ENCODE assay signal across 23 cellular contexts in genomic region chr3:13254028-13254951, GRCh38.
DNase-seq lines count a peak whose midpoint lies in the region; ATAC-seq, FAIRE-seq and TF ChIP-seq lines count a peak whose summit lies in the region.
"Had no signal": no experiment of that assay in that cellular context is flagged by ENCODE, and none has a peak within 500 bp of the region (broad histone marks: within the 10 kb centered on the region; RNA-seq: fewer than 3 reads in every experiment).

No MANE protein-coding gene starts in this region.

- H3K4me2 ChIP-seq in IMR-90 (ENCODE audit: low read depth, low read length) (no peak overlapping the region), H1 (ENCODE audit: insufficient read depth in 1 of 2, low read depth in 2 of 2, low read length in 2 of 2) (no peak overlapping the region), neural progenitor cell (no peak overlapping the region)

- no peak for TF ChIP-seq EP300 in H1 (IDR thresholded peaks at IDR 0.05; ENCODE audit: borderline replicate concordance in 1 of 2, low read depth in 2 of 2, low read length in 2 of 2)

- BruUV-seq in IMR-90 (replicated peaks; lab: Mats Ljungman, UMichigan) = no TSS peak

- no peak overlapping the region for H4K8ac ChIP-seq in IMR-90 (ENCODE audit: low read depth in 2 of 2, low read length in 2 of 2)
- H4K8ac ChIP-seq in H1 (ENCODE audit: extremely low read depth, insufficient read depth, low read length) = no peak overlapping the region; the same call in 1 of the 2 replicates

- H3K23ac ChIP-seq in IMR-90 (ENCODE audit: low read depth, low read length) (no peak overlapping the region), H1 (ENCODE audit: insufficient read length) (no peak overlapping the region)

- H3K4me1 Mint-ChIP-seq in neural progenitor cell = peaks cover 49% of the 10 kb centered on the region
- H3K4me1 Mint-ChIP-seq: CD4-positive, alpha-beta memory T cell had no signal

- no peaks in the 10 kb centered on the region for H3K79me1 ChIP-seq in IMR-90 (ENCODE audit: low read depth in 1 of 2, low read length in 2 of 2)
- peaks cover 2% of the 10 kb centered on the region; the same call in 1 of the 2 replicates for H3K79me1 ChIP-seq in H1 (ENCODE audit: low read depth, low read length)

- peak overlapping the region; percentile 57 for H3K4me3 Mint-ChIP-seq in neural progenitor cell
- H3K4me3 Mint-ChIP-seq: CD4-positive, alpha-beta memory T cell had no signal

- no peaks in the 10 kb centered on the region for H3K36me3 Mint-ChIP-seq in neural progenitor cell
- H3K36me3 Mint-ChIP-seq: CD4-positive, alpha-beta memory T cell had no signal

- H4K91ac ChIP-seq in IMR-90 (ENCODE audit: insufficient read depth, low read depth, low read length) (no peak overlapping the region), H1 (replicated peaks; ENCODE audit: insufficient read length, low read length) (no peak overlapping the region)

- H2BK5ac ChIP-seq in IMR-90 (ENCODE audit: low read depth, low read length, poor library complexity, severe bottlenecking) (no peak overlapping the region), H1 (ENCODE audit: low read depth, low read length) (no peak overlapping the region)

- no peak overlapping the region for H3K18ac ChIP-seq in IMR-90 (ENCODE audit: low read depth, low read length)
- H3K18ac ChIP-seq in H1 (ENCODE audit: extremely low read depth, low read length) = no peak overlapping the region

- H2AFZ ChIP-seq in IMR-90 (replicated peaks; ENCODE audit: low read length, poor library complexity) (peak overlapping the region; percentile 43), H1 (ENCODE audit: low read length) (no peak overlapping the region), neural progenitor cell (replicated peaks) (no peak overlapping the region)

- H2BK120ac ChIP-seq in IMR-90 (ENCODE audit: low read depth, low read length) (no peak overlapping the region), H1 (replicated peaks; ENCODE audit: low read depth, low read length) (no peak overlapping the region)

- no peak overlapping the region for H3K27ac Mint-ChIP-seq in neural progenitor cell
- H3K27ac Mint-ChIP-seq: CD4-positive, alpha-beta memory T cell had no signal

- no peak for TF ChIP-seq RAD21 in IMR-90 (IDR thresholded peaks at IDR 0.05; ENCODE audit: low read length)
- no peak for TF ChIP-seq RAD21 in H1 (IDR thresholded peaks at IDR 0.05 in 1 of 2, conservative IDR thresholded peaks at IDR 0.05 in 1 of 2; ENCODE audit: low read depth in 2 of 2, low read length in 2 of 2)

- H4K20me1 ChIP-seq in IMR-90 (ENCODE audit: insufficient read depth, low read length) (no peaks in the 10 kb centered on the region), H1 (replicated peaks in 1 of 2; ENCODE audit: control insufficient read depth in 1 of 2, insufficient read depth in 2 of 2, low read length in 2 of 2) (peaks cover 0 to 2% of the 10 kb centered on the region in 2 experiments), neural progenitor cell (ENCODE audit: low read depth) (no peaks in the 10 kb centered on the region)

- H3K56ac ChIP-seq in IMR-90 (ENCODE audit: extremely low read depth, insufficient read depth, low read length) (no peak overlapping the region), H1 (replicated peaks; ENCODE audit: insufficient read length, low read depth, low read length) (no peak overlapping the region)

- TF ChIP-seq CTCF in IMR-90 (conservative IDR thresholded peaks at IDR 0.05; ENCODE audit: low read depth, low read length) (no peak), H1 (IDR thresholded peaks at IDR 0.05; ENCODE audit: control extremely low read depth in 1 of 3, insufficient read depth in 1 of 3, low read depth in 1 of 3, low read length in 3 of 3) (no peak), neural progenitor cell (IDR thresholded peaks at IDR 0.05) (no peak), testis (IDR thresholded peaks at IDR 0.05) (no peak)

- H3K9ac ChIP-seq in IMR-90 (ENCODE audit: low read depth, low read length) (no peak overlapping the region), H1 (replicated peaks in 1 of 4; ENCODE audit: extremely low read depth in 1 of 4, low read depth in 3 of 4, low read length in 3 of 4) (no peak overlapping the region), neural progenitor cell (no peak overlapping the region)

- H3K14ac ChIP-seq in IMR-90 (replicated peaks; ENCODE audit: low read depth, low read length) = no peak overlapping the region
- H3K14ac ChIP-seq in H1 (ENCODE audit: insufficient read length) = no peak overlapping the region

- H3K27me3 ChIP-seq in IMR-90 (ENCODE audit: control insufficient read depth, insufficient read depth, low read length) = peaks cover 26% of the 10 kb centered on the region
- no peaks in the 10 kb centered on the region for H3K27me3 ChIP-seq in H1 (replicated peaks in 1 of 4; ENCODE audit: control insufficient read depth in 3 of 4, extremely low read depth in 1 of 4, insufficient read depth in 3 of 4, low read length in 3 of 4)
- no peaks in the 10 kb centered on the region for H3K27me3 ChIP-seq in neural progenitor cell
- H3K27me3 ChIP-seq in testis = no peaks in the 10 kb centered on the region
- H3K27me3 ChIP-seq: BE2C had no signal

- H2AK9ac ChIP-seq in IMR-90 (replicated peaks; ENCODE audit: low read depth, low read length, poor library complexity) = no peak overlapping the region

- H2BK20ac ChIP-seq in IMR-90 (ENCODE audit: low read depth, low read length) (no peak overlapping the region), H1 (ENCODE audit: low read length) (no peak overlapping the region)

- no peaks in the 10 kb centered on the region for H3K9me3 Mint-ChIP-seq in neural progenitor cell
- H3K9me3 Mint-ChIP-seq: CD4-positive, alpha-beta memory T cell had no signal

- dilution Hi-C loops in IMR-90 (cut with HindIII; ENCODE audit: low sequenced_read_pairs, unreplicated experiment) = no loop called here

- TF ChIP-seq POLR2A in IMR-90 (IDR thresholded peaks at IDR 0.05; ENCODE audit: low read depth, low read length) (no peak), H1 (IDR thresholded peaks at IDR 0.05; ENCODE audit: control extremely low read depth in 1 of 2, low read depth in 2 of 2, low read length in 2 of 2) (no peak), testis (IDR thresholded peaks at IDR 0.05) (no peak)

- H3K79me2 ChIP-seq in H1 (ENCODE audit: control insufficient read depth in 1 of 2, insufficient read depth in 2 of 2, low read length in 2 of 2) = no peaks in the 10 kb centered on the region
- H3K79me2 ChIP-seq in neural progenitor cell (ENCODE audit: low read depth) = no peaks in the 10 kb centered on the region

- H2BK12ac ChIP-seq in H1 (ENCODE audit: low read depth, low read length) = 0 out of 2 replicates have a peak overlapping the region, but pooled peaks have one; percentile 17

- no peaks in the 10 kb centered on the region for H3K9me1 ChIP-seq in IMR-90 (ENCODE audit: insufficient read depth, low read length)

- peak; percentile 5 for DNase-seq in NCI-H2107 treated with DMSO at 0.1 percent for 48 hours (lab: John Stamatoyannopoulos, UW; ENCODE audit: unreplicated experiment)
- no peak for DNase-seq in NCI-H2107 (lab: John Stamatoyannopoulos, UW)
- no peak for DNase-seq in IMR-90
- DNase-seq in H1 (ENCODE audit: low read depth in 1 of 2, low spot score in 2 of 2) = no peak
- peak; percentile 32 for DNase-seq in neural progenitor cell (ENCODE audit: low spot score)
- DNase-seq in testis = no peak
- DNase-seq in A172 (ENCODE audit: low spot score) = no peak
- DNase-seq: 8988T; BE2C; CD4-positive, alpha-beta memory T cell; DMS153; EL; KBM-7; NCI-H1105; NCI-H2171; NCI-H69; NK-92 treated with Interleukin-12 subunit alpha and Interleukin-12 subunit beta, amount 100 ng/mL, for 24 hours; SW 1271 had no signal

- in situ Hi-C loops in IMR-90 (cut with MboI; ENCODE audit: low sequenced_read_pairs) = no loop called here

- ATAC-seq in IMR-90 (ENCODE audit: low read depth) (no peak), HG03280 (IDR thresholded peaks at IDR 0.05; ENCODE audit: unreplicated experiment) (no peak)
- ATAC-seq: Right ventricle myocardium inferior had no signal

- H2AK5ac ChIP-seq in IMR-90 (ENCODE audit: low read depth, low read length) (no peak overlapping the region), H1 (ENCODE audit: low read depth, low read length) (no peak overlapping the region)

- H3K9me3 ChIP-seq in IMR-90 (ENCODE audit: control insufficient read depth, insufficient read depth, low read length) (no peaks in the 10 kb centered on the region), H1 (ENCODE audit: insufficient read depth in 2 of 2, low read depth in 1 of 2, low read length in 1 of 2) (no peaks in the 10 kb centered on the region), neural progenitor cell (ENCODE audit: low read depth) (no peaks in the 10 kb centered on the region), testis (no peaks in the 10 kb centered on the region)
- H3K9me3 ChIP-seq: BE2C had no signal

- no peak overlapping the region for H2BK15ac ChIP-seq in IMR-90 (ENCODE audit: low read depth, low read length)
- no peak overlapping the region; the same call in 1 of the 2 replicates for H2BK15ac ChIP-seq in H1 (ENCODE audit: low read length)

- H4K5ac ChIP-seq in IMR-90 (ENCODE audit: low read depth, low read length) = no peak overlapping the region
- H4K5ac ChIP-seq in H1 (ENCODE audit: insufficient read length, low read depth, low read length) = no peak overlapping the region

- 43% methylated on average over 20 of the region's 28 CpGs; no CpG with 5 or more reads in 1 of the 2 experiments for WGBS in IMR-90 (ENCODE audit: extremely low coverage in 2 of 2, insufficient read length in 1 of 2), 2 experiments
- WGBS in H1 (ENCODE audit: extremely low coverage in 1 of 2, insufficient coverage in 1 of 2, insufficient read length in 1 of 2, insufficient replicate concordance in 2 of 2, low coverage in 1 of 2, low lambda C conversion rate in 2 of 2, missing lambda C conversion rate in 1 of 2), 2 experiments = 82% methylated on average over 28 of the region's 28 CpGs; no CpG with 5 or more reads in 1 of the 2 experiments
- whole genome bisulfite sequencing in testis, 2 donors = 83 to 84% methylated on average over 28 of the region's 28 CpGs

- H3K23me2 ChIP-seq in H1 (ENCODE audit: low read depth, low read length) = no peaks in the 10 kb centered on the region

- no peak overlapping the region for H3K4ac ChIP-seq in IMR-90 (ENCODE audit: low read depth, low read length)
- H3K4ac ChIP-seq in H1 (replicated peaks; ENCODE audit: insufficient read length, low read depth, low read length) = no peak overlapping the region

- H3K36me3 ChIP-seq in IMR-90 (ENCODE audit: control insufficient read depth, insufficient read depth, low read length) (no peaks in the 10 kb centered on the region), H1 (ENCODE audit: control insufficient read depth in 2 of 4, insufficient read depth in 4 of 4, low read length in 3 of 4) (no peaks in the 10 kb centered on the region), neural progenitor cell (no peaks in the 10 kb centered on the region), testis (ENCODE audit: low read depth, missing control alignments) (no peaks in the 10 kb centered on the region)
- H3K36me3 ChIP-seq: BE2C had no signal

- H3K4me3 ChIP-seq in IMR-90 (ENCODE audit: insufficient read depth, low read depth, low read length) (no peak overlapping the region), H1 (ENCODE audit: extremely low read depth in 1 of 4, insufficient read depth in 2 of 4, low read depth in 3 of 4, low read length in 4 of 4) (no peak overlapping the region; a peak in 1 of 8 replicates), neural progenitor cell (no peak overlapping the region), testis (no peak overlapping the region)

- H3K27ac ChIP-seq in IMR-90 (ENCODE audit: insufficient read depth, low read length) (no peak overlapping the region), H1 (ENCODE audit: low read depth, low read length) (no peak overlapping the region), neural progenitor cell (no peak overlapping the region), testis (no peak overlapping the region)

- peaks cover 3% of the 10 kb centered on the region for H3K27me3 Mint-ChIP-seq in neural progenitor cell (ENCODE audit: insufficient read depth, low read depth)

- intact Hi-C loops in IMR-90 (cut with micrococcal nuclease) (no loop called here), testis (cut with DNase I; ENCODE audit: low total_unique reads) (no loop called here)

- FAIRE-seq in H1 (lab: Jason Lieb, UNC) = no peak
- FAIRE-seq: GM12891, GM19239, RCC 7860 had no signal

- POLR2A ChIA-PET in IMR-90 (lab: Charles Lee; ENCODE audit: unreplicated experiment) = no interaction called here
- POLR2A ChIA-PET in H1 (lab: Charles Lee; ENCODE audit: partially characterized antibody) = interaction anchor here (0.8 kb wide), 1 partner anchor 25 kb away, joined by 3 read pairs; no protein-coding TSS in a partner anchor

- H3K4me1 ChIP-seq in IMR-90 (ENCODE audit: control insufficient read depth, insufficient read depth, low read length) = no peaks in the 10 kb centered on the region
- H3K4me1 ChIP-seq in H1 (replicated peaks in 1 of 4; ENCODE audit: control insufficient read depth in 3 of 4, insufficient read depth in 4 of 4, low read length in 3 of 4) = peaks cover 0 to 2% (median 0%) of the 10 kb centered on the region in 4 experiments; a peak in 1 of 7 replicates
- peaks cover 21% of the 10 kb centered on the region for H3K4me1 ChIP-seq in neural progenitor cell
- H3K4me1 ChIP-seq in testis = no peaks in the 10 kb centered on the region
- H3K4me1 ChIP-seq: BE2C had no signal

- CTCF ChIA-PET in IMR-90 (lab: Yijun Ruan, JAX) (no interaction called here), H1 (lab: Charles Lee; ENCODE audit: partially characterized antibody) (interaction anchor here (1.0 to 4.4 kb wide), 7 partner anchors 11 to 240 kb away, joined by 3 to 35 read pairs (median 4); no protein-coding TSS in a partner anchor)

- no peaks in the 10 kb centered on the region for H3F3A ChIP-seq in neural progenitor cell (ENCODE audit: low read depth)

Comparison
In these comparisons a context has a peak if more than half of its experiments do, and no peak if none do; other contexts are left out.
1. DNase-seq: peak in NCI-H2107 treated with DMSO at 0.1 percent for 48 hours (single experiment) and neural progenitor cell (single experiment); none in NCI-H2107 (single experiment), IMR-90 (single experiment), H1 (0 of 2), testis (single experiment) and A172 (single experiment).